ENCODE assay signal across 16 cellular contexts in genomic region chr2:144447535-144447934, GRCh38.
"Had no signal": no experiment of that assay in that cellular context is flagged by ENCODE, and none has a peak within 500 bp of the region (broad histone marks: within the 10 kb centered on the region; RNA-seq: fewer than 3 reads in every experiment).

No MANE protein-coding gene starts in this region.

- H3K36me3 Mint-ChIP-seq: naive thymus-derived CD8-positive, alpha-beta T cell had no signal

- H3K27me3 ChIP-seq: gastroesophageal sphincter, ovary, upper lobe of right lung had no signal

- H3K4me3 ChIP-seq: gastroesophageal sphincter, mucosa of descending colon, ovary, upper lobe of right lung had no signal

- H3K4me3 Mint-ChIP-seq: naive thymus-derived CD8-positive, alpha-beta T cell had no signal

- H3K9me3 Mint-ChIP-seq: naive thymus-derived CD8-positive, alpha-beta T cell had no signal

- DNase-seq: activated CD4-positive, alpha-beta T cell treated with anti-CD3 and anti-CD28 coated beads, Interleukin-2, amount 50 U/mL, for 4 hours; activated naive CD4-positive, alpha-beta T cell treated with anti-CD3 and anti-CD28 coated beads, Interleukin-2, amount 50 U/mL, for 16 hours; activated T-cell treated with anti-CD3 and anti-CD28 coated beads, Interleukin-2, amount 50 U/mL, for 1 hour; amygdala; effector CD8-positive, alpha-beta T cell; hippocampal formation; kidney glomerular epithelial cell; mucosa of descending colon; naive thymus-derived CD8-positive, alpha-beta T cell; ovary; SHP77; T-helper 2 cell; upper lobe of right lung had no signal

- ATAC-seq: activated CD4-positive, CD25-positive, alpha-beta regulatory T cell treated with anti-CD3 and anti-CD28 coated beads, Interleukin-2, amount 50 U/mL, for 24 hours; gastroesophageal sphincter; mucosa of descending colon; naive thymus-derived CD8-positive, alpha-beta T cell; upper lobe of right lung had no signal

- H3K27ac ChIP-seq: epithelial cell of prostate, gastroesophageal sphincter, ovary, upper lobe of right lung had no signal

- H3K36me3 ChIP-seq: gastroesophageal sphincter, ovary had no signal

- H3K9me3 ChIP-seq: gastroesophageal sphincter, mucosa of descending colon, ovary, upper lobe of right lung had no signal
